29 cellular contexts compared by ENCODE assay signal in genomic region chr16:49622084-49622390, GRCh38.
"Had no signal": no experiment of that assay in that cellular context is flagged by ENCODE, and none has a peak within 500 bp of the region (broad histone marks: within the 10 kb centered on the region; RNA-seq: fewer than 3 reads in every experiment).

No MANE protein-coding gene starts in this region.

- H3K4me3 ChIP-seq: gastroesophageal sphincter, hepatocyte, right atrium auricular region, stomach, thyroid gland, upper lobe of right lung had no signal

- FAIRE-seq: bronchial epithelial cell, colon, endothelial cell of umbilical vein, keratinocyte had no signal

- H3K4me3 Mint-ChIP-seq: activated CD8-positive, alpha-beta T cell treated with anti-CD3 and anti-CD28 coated beads for 36 hours; activated naive CD4-positive, alpha-beta T cell treated with anti-CD3 and anti-CD28 coated beads, Interleukin-2, amount 50 U/mL, for 24 hours; activated naive CD8-positive, alpha-beta T cell treated with anti-CD3 and anti-CD28 coated beads, Interleukin-2, amount 50 U/mL, for 24 hours; activated T-cell treated with anti-CD3 and anti-CD28 coated beads, Interleukin-2, amount 50 U/mL, for 4 hours; activated T-helper 17 cell treated with anti-CD3 and anti-CD28 coated beads, Interleukin-2, amount 50 U/mL, for 72 hours; central memory CD8-positive, alpha-beta T cell; mesothelial cell of epicardium; naive B cell; stimulated activated memory B cell treated with anti-CD40 and anti-IgM and Interleukin-4, amounts not matched to agents 10 μg/mL and 1 μg/mL and 100 μg/mL, for 72 hours had no signal

- H3K27me3 Mint-ChIP-seq: activated CD8-positive, alpha-beta T cell treated with anti-CD3 and anti-CD28 coated beads for 36 hours; activated naive CD4-positive, alpha-beta T cell treated with anti-CD3 and anti-CD28 coated beads, Interleukin-2, amount 50 U/mL, for 24 hours; activated naive CD8-positive, alpha-beta T cell treated with anti-CD3 and anti-CD28 coated beads, Interleukin-2, amount 50 U/mL, for 24 hours; activated T-helper 17 cell treated with anti-CD3 and anti-CD28 coated beads, Interleukin-2, amount 50 U/mL, for 72 hours; central memory CD8-positive, alpha-beta T cell; naive B cell; stimulated activated memory B cell treated with anti-CD40 and anti-IgM and Interleukin-4, amounts not matched to agents 10 μg/mL and 1 μg/mL and 100 μg/mL, for 72 hours had no signal

- H3K27ac Mint-ChIP-seq: activated CD8-positive, alpha-beta T cell treated with anti-CD3 and anti-CD28 coated beads for 36 hours; activated naive CD4-positive, alpha-beta T cell treated with anti-CD3 and anti-CD28 coated beads, Interleukin-2, amount 50 U/mL, for 24 hours; activated naive CD8-positive, alpha-beta T cell treated with anti-CD3 and anti-CD28 coated beads, Interleukin-2, amount 50 U/mL, for 24 hours; activated T-helper 17 cell treated with anti-CD3 and anti-CD28 coated beads, Interleukin-2, amount 50 U/mL, for 72 hours; stimulated activated memory B cell treated with anti-CD40 and anti-IgM and Interleukin-4, amounts not matched to agents 10 μg/mL and 1 μg/mL and 100 μg/mL, for 72 hours had no signal

- H3K9me3 Mint-ChIP-seq: activated CD8-positive, alpha-beta T cell treated with anti-CD3 and anti-CD28 coated beads for 36 hours; activated naive CD4-positive, alpha-beta T cell treated with anti-CD3 and anti-CD28 coated beads, Interleukin-2, amount 50 U/mL, for 24 hours; activated naive CD8-positive, alpha-beta T cell treated with anti-CD3 and anti-CD28 coated beads, Interleukin-2, amount 50 U/mL, for 24 hours; activated T-cell treated with anti-CD3 and anti-CD28 coated beads, Interleukin-2, amount 50 U/mL, for 4 hours; activated T-helper 17 cell treated with anti-CD3 and anti-CD28 coated beads, Interleukin-2, amount 50 U/mL, for 72 hours; central memory CD8-positive, alpha-beta T cell; mesothelial cell of epicardium; naive B cell; nephron progenitor cell; stimulated activated memory B cell treated with anti-CD40 and anti-IgM and Interleukin-4, amounts not matched to agents 10 μg/mL and 1 μg/mL and 100 μg/mL, for 72 hours had no signal

- H3K27ac ChIP-seq: thyroid gland, upper lobe of right lung had no signal

- H3K4me1 Mint-ChIP-seq: activated naive CD4-positive, alpha-beta T cell treated with anti-CD3 and anti-CD28 coated beads, Interleukin-2, amount 50 U/mL, for 24 hours; activated naive CD8-positive, alpha-beta T cell treated with anti-CD3 and anti-CD28 coated beads, Interleukin-2, amount 50 U/mL, for 24 hours; activated T-helper 17 cell treated with anti-CD3 and anti-CD28 coated beads, Interleukin-2, amount 50 U/mL, for 72 hours; central memory CD8-positive, alpha-beta T cell; naive B cell; nephron progenitor cell; stimulated activated memory B cell treated with anti-CD40 and anti-IgM and Interleukin-4, amounts not matched to agents 10 μg/mL and 1 μg/mL and 100 μg/mL, for 72 hours had no signal

- DNase-seq: activated CD4-positive, alpha-beta T cell treated with anti-CD3 and anti-CD28 coated beads, Interleukin-2, amount 50 U/mL, for 1 hour; activated CD8-positive, alpha-beta T cell treated with anti-CD3 and anti-CD28 coated beads for 36 hours; activated naive CD8-positive, alpha-beta T cell treated with anti-CD3 and anti-CD28 coated beads, Interleukin-2, amount 50 U/mL, for 24 hours; activated T-cell treated with anti-CD3 and anti-CD28 coated beads, Interleukin-2, amount 50 U/mL, for 4 hours; effector memory CD4-positive, alpha-beta T cell; left cardiac atrium; left ventricle myocardium superior; naive B cell; nephron progenitor cell; occipital lobe; stimulated activated CD4-positive, alpha-beta T cell treated with anti-CD3 and anti-CD28 coated beads, Interleukin-12 subunit alpha, Interleukin-12 subunit beta, amount 100 ng/mL, for 4 hours; stimulated activated CD4-positive, alpha-beta T cell treated with anti-CD3 and anti-CD28 coated beads, Interleukin-4, amount 100 ng/mL, for 4 hours; stimulated activated CD8-positive, alpha-beta memory T cell treated with anti-CD3 and anti-CD28 coated beads, Interleukin-4, amount 100 ng/mL, for 48 hours; stomach; T-helper 2 cell; thyroid gland; upper lobe of right lung had no signal

- H3K36me3 ChIP-seq: right atrium auricular region, stomach, thyroid gland, upper lobe of right lung had no signal

- H3K27me3 ChIP-seq: gastroesophageal sphincter, hepatocyte, right atrium auricular region, stomach, thyroid gland, upper lobe of right lung had no signal

- H3K36me3 Mint-ChIP-seq: activated naive CD4-positive, alpha-beta T cell treated with anti-CD3 and anti-CD28 coated beads, Interleukin-2, amount 50 U/mL, for 24 hours; naive B cell; stimulated activated memory B cell treated with anti-CD40 and anti-IgM and Interleukin-4, amounts not matched to agents 10 μg/mL and 1 μg/mL and 100 μg/mL, for 72 hours had no signal

- H2AFZ ChIP-seq: hepatocyte had no signal

- H3K79me2 ChIP-seq: hepatocyte had no signal

- ATAC-seq: activated CD8-positive, alpha-beta T cell treated with anti-CD3 and anti-CD28 coated beads for 36 hours; activated T-cell treated with anti-CD3 and anti-CD28 coated beads, Interleukin-2, amount 50 U/mL, for 4 hours; activated T-helper 17 cell treated with anti-CD3 and anti-CD28 coated beads, Interleukin-2, amount 50 U/mL, for 72 hours; gastroesophageal sphincter; left ventricle myocardium superior; stimulated activated memory B cell treated with anti-CD40 and anti-IgM and Interleukin-4, amounts not matched to agents 10 μg/mL and 1 μg/mL and 100 μg/mL, for 72 hours; upper lobe of right lung had no signal

- H3K9me3 ChIP-seq: gastroesophageal sphincter, right atrium auricular region, stomach, thyroid gland, upper lobe of right lung had no signal

- H3K4me1 ChIP-seq: upper lobe of right lung had no signal
